22 cellular contexts compared by ENCODE assay signal in the genomic region with DNA sequence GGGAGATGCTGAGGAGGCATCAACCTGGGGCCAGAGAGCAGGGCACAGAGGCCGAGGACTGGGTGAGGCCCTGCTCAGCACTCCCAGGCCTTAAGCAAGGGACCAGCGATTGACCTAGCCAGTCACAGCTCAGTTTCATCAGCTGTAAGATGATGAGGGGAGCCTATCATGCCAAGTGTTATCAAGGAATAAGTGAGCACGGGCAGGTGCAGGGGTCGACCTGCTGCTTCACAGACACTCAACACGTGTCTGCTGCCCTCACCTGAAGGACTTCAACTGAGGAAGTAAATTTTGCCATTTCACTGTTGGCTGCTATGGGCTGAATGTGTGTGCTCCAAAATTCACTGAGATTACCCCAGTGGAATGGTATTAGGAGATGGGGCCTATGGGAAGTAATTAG. TPM values are rescaled to one million over a fixed set of nuclear protein-coding genes. Genes with fewer than 3 reads are reported as not detected.
"Had no signal": no experiment of that assay in that cellular context is flagged by ENCODE, and none has a peak within 500 bp of the region (broad histone marks: within the 10 kb centered on the region; RNA-seq: fewer than 3 reads in every experiment).

No MANE protein-coding gene starts in this region.

- H3K36me3 Mint-ChIP-seq: activated naive CD4-positive, alpha-beta T cell treated with anti-CD3 and anti-CD28 coated beads, Interleukin-2, amount 50 U/mL, for 24 hours had no signal

- H3K4me3 Mint-ChIP-seq: activated CD4-positive, alpha-beta T cell treated with anti-CD3 and anti-CD28 coated beads for 36 hours; activated naive CD4-positive, alpha-beta T cell treated with anti-CD3 and anti-CD28 coated beads, Interleukin-2, amount 50 U/mL, for 24 hours; dendritic cell treated with granulocyte-macrophage colony-stimulating factor and Interleukin-4, amounts not matched to agents 40 ng/mL and 50 ng/mL, for 4 days; nephron progenitor cell; T-helper 1 cell treated with Interleukin-12 subunit alpha and Interleukin-12 subunit beta and Interleukin-4 antibody, amounts not matched to agents 30 μg/mL and 1 μg/mL, for 36 hours had no signal

- H3K27ac Mint-ChIP-seq: activated CD4-positive, alpha-beta T cell treated with anti-CD3 and anti-CD28 coated beads for 36 hours; activated naive CD4-positive, alpha-beta T cell treated with anti-CD3 and anti-CD28 coated beads, Interleukin-2, amount 50 U/mL, for 24 hours; activated T-cell treated with anti-CD3 and anti-CD28 coated beads, Interleukin-2, amount 50 U/mL, for 72 hours; nephron progenitor cell had no signal

- H3K27me3 Mint-ChIP-seq: activated CD4-positive, alpha-beta T cell treated with anti-CD3 and anti-CD28 coated beads for 36 hours; activated naive CD4-positive, alpha-beta T cell treated with anti-CD3 and anti-CD28 coated beads, Interleukin-2, amount 50 U/mL, for 24 hours had no signal

- H3K9me3 Mint-ChIP-seq: activated naive CD4-positive, alpha-beta T cell treated with anti-CD3 and anti-CD28 coated beads, Interleukin-2, amount 50 U/mL, for 24 hours; activated T-cell treated with anti-CD3 and anti-CD28 coated beads, Interleukin-2, amount 50 U/mL, for 72 hours; dendritic cell treated with granulocyte-macrophage colony-stimulating factor and Interleukin-4, amounts not matched to agents 40 ng/mL and 50 ng/mL, for 4 days; nephron progenitor cell; T-helper 1 cell treated with Interleukin-12 subunit alpha and Interleukin-12 subunit beta and Interleukin-4 antibody, amounts not matched to agents 30 μg/mL and 1 μg/mL, for 36 hours had no signal

- DNase-seq: activated CD4-positive, alpha-beta T cell treated with anti-CD3 and anti-CD28 coated beads for 36 hours; activated CD8-positive, alpha-beta memory T cell treated with anti-CD3 and anti-CD28 coated beads for 24 hours; activated CD8-positive, alpha-beta memory T cell treated with anti-CD3 and anti-CD28 coated beads, Interleukin-2, amount 50 U/mL, for 48 hours; activated gamma-delta T cell; activated T-cell treated with anti-CD3 and anti-CD28 coated beads, Interleukin-2, amount 50 U/mL, for 72 hours; effector CD8-positive, alpha-beta T cell; islet precursor cell; lower lobe of right lung; nephron progenitor cell; nucleus accumbens; stimulated activated CD4-positive, alpha-beta T cell treated with anti-CD3 and anti-CD28 coated beads, Interleukin-12 subunit alpha, Interleukin-12 subunit beta, amount 100 ng/mL, for 4 hours; stimulated activated CD4-positive, alpha-beta T cell treated with anti-CD3 and anti-CD28 coated beads, Interleukin-1b, Interleukin-23, amount 100 ng/mL, for 48 hours; stimulated activated CD8-positive, alpha-beta memory T cell treated with anti-CD3 and anti-CD28 coated beads, Interleukin-4, amount 100 ng/mL, for 48 hours; stimulated activated naive CD4-positive, alpha-beta T cell treated with Interleukin-2 at 50 U/mL for 16 hours; thyroid gland had no signal

- H3K4me1 Mint-ChIP-seq: nephron progenitor cell had no signal

- ATAC-seq: lower lobe of right lung had no signal

RNA-seq across cellular contexts. Expression of a gene that starts 9.9 kb away (rescaled TPM):
- total RNA-seq: activated CD4-positive, alpha-beta T cell treated with anti-CD3 and anti-CD28 coated beads for 36 hours; activated T-cell treated with anti-CD3 and anti-CD28 coated beads, Interleukin-2, amount 50 U/mL, for 72 hours; bronchial epithelial cell; chondrocyte; endothelial cell of umbilical vein; lower lobe of right lung; subcutaneous adipose tissue; thyroid gland had no signal
- polyA plus RNA-seq: endothelial cell of umbilical vein had no signal
